26 cellular contexts compared by ENCODE assay signal in the genomic region with DNA sequence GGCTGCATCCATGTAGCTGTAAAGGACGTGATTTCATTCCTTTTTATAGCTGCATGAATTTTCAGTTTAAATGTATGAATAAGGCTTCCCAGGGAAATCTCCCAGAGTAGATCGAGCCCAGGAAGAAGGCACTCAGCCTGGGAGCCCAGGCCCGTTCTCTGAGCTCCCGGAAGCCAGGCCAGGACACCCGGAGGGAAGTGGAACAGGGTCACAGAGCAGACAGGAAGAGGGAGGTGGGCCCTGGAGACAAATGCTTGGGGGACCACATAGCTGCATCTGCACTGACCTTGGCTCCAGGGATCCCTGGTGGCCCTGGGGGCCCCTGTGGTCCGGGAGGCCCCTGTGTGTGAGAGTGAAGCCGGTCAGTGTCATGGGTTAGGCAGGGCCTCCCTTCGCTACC.
"Had no signal": no experiment of that assay in that cellular context is flagged by ENCODE, and none has a peak within 500 bp of the region (broad histone marks: within the 10 kb centered on the region; RNA-seq: fewer than 3 reads in every experiment).

No MANE protein-coding gene starts in this region.

- H3K27me3 Mint-ChIP-seq: activated CD4-positive, alpha-beta memory T cell treated with anti-CD3 and anti-CD28 coated beads for 36 hours; activated CD4-positive, alpha-beta T cell treated with anti-CD3 and anti-CD28 coated beads, Interleukin-2, amount 10 ng/mL, durations not matched to agents 7 days and 5 days; activated naive CD8-positive, alpha-beta T cell treated with anti-CD3 and anti-CD28 coated beads, Interleukin-2, amount 50 U/mL, for 24 hours; activated T-helper 17 cell treated with anti-CD3 and anti-CD28 coated beads, Interleukin-2, amount 50 U/mL, for 72 hours had no signal

- ATAC-seq: activated naive CD8-positive, alpha-beta T cell treated with anti-CD3 and anti-CD28 coated beads, Interleukin-2, amount 50 U/mL, for 24 hours; activated T-helper 17 cell treated with anti-CD3 and anti-CD28 coated beads, Interleukin-2, amount 50 U/mL, for 72 hours; body of pancreas had no signal

- H3K27ac Mint-ChIP-seq: activated CD4-positive, alpha-beta memory T cell treated with anti-CD3 and anti-CD28 coated beads for 36 hours; activated naive CD4-positive, alpha-beta T cell treated with anti-CD3 and anti-CD28 coated beads for 36 hours; activated naive CD8-positive, alpha-beta T cell treated with anti-CD3 and anti-CD28 coated beads, Interleukin-2, amount 50 U/mL, for 24 hours; activated T-helper 17 cell treated with anti-CD3 and anti-CD28 coated beads, Interleukin-2, amount 50 U/mL, for 72 hours had no signal

- H3K36me3 ChIP-seq: ascending aorta had no signal

- DNase-seq: activated CD4-positive, alpha-beta memory T cell treated with anti-CD3 and anti-CD28 coated beads for 36 hours; activated CD4-positive, alpha-beta T cell treated with anti-CD3 and anti-CD28 coated beads, Interleukin-2, amount 10 ng/mL, durations not matched to agents 7 days and 5 days; activated CD4-positive, CD25-positive, alpha-beta regulatory T cell; activated gamma-delta T cell; activated naive CD4-positive, alpha-beta T cell treated with anti-CD3 and anti-CD28 coated beads for 36 hours; activated naive CD8-positive, alpha-beta T cell treated with anti-CD3 and anti-CD28 coated beads, Interleukin-2, amount 50 U/mL, for 24 hours; activated T-cell treated with anti-CD3 and anti-CD28 coated beads for 4 hours; activated T-cell treated with anti-CD3 and anti-CD28 coated beads, Interleukin-2, amount 50 U/mL, for 48 hours; amniotic stem cell; body of pancreas; central memory CD4-positive, alpha-beta T cell; MM.1S; NCI-H1105 treated with DMSO at 0.1 percent for 48 hours; NCI-H1436 treated with DMSO at 0.1 percent for 48 hours; NCI-H187; NCI-H2081; NCI-H510A treated with DMSO at 0.1 percent for 48 hours; NCI-H69; PC-9; SHP77 treated with DMSO at 0.1 percent for 48 hours; T-helper 2 cell; T1000 had no signal

- H3K27me3 ChIP-seq: ascending aorta, body of pancreas had no signal

- H3K4me1 ChIP-seq: ascending aorta, body of pancreas had no signal

- H3K4me3 ChIP-seq: ascending aorta, body of pancreas, coronary artery, PC-9 had no signal

- H3K36me3 Mint-ChIP-seq: activated CD4-positive, alpha-beta memory T cell treated with anti-CD3 and anti-CD28 coated beads for 36 hours had no signal

- H2AFZ ChIP-seq: PC-9 had no signal

- H3K9me3 Mint-ChIP-seq: activated CD4-positive, alpha-beta memory T cell treated with anti-CD3 and anti-CD28 coated beads for 36 hours; activated CD4-positive, alpha-beta T cell treated with anti-CD3 and anti-CD28 coated beads, Interleukin-2, amount 10 ng/mL, durations not matched to agents 7 days and 5 days; activated naive CD4-positive, alpha-beta T cell treated with anti-CD3 and anti-CD28 coated beads for 36 hours; activated naive CD8-positive, alpha-beta T cell treated with anti-CD3 and anti-CD28 coated beads, Interleukin-2, amount 50 U/mL, for 24 hours; activated T-helper 17 cell treated with anti-CD3 and anti-CD28 coated beads, Interleukin-2, amount 50 U/mL, for 72 hours had no signal

- H3K9me3 ChIP-seq: ascending aorta, body of pancreas had no signal

- H3K4me2 ChIP-seq: PC-9 had no signal

- H3K4me3 Mint-ChIP-seq: activated CD4-positive, alpha-beta memory T cell treated with anti-CD3 and anti-CD28 coated beads for 36 hours; activated CD4-positive, alpha-beta T cell treated with anti-CD3 and anti-CD28 coated beads, Interleukin-2, amount 10 ng/mL, durations not matched to agents 7 days and 5 days; activated naive CD4-positive, alpha-beta T cell treated with anti-CD3 and anti-CD28 coated beads for 36 hours; activated naive CD8-positive, alpha-beta T cell treated with anti-CD3 and anti-CD28 coated beads, Interleukin-2, amount 50 U/mL, for 24 hours; activated T-helper 17 cell treated with anti-CD3 and anti-CD28 coated beads, Interleukin-2, amount 50 U/mL, for 72 hours had no signal

- H3K27ac ChIP-seq: ascending aorta, body of pancreas, coronary artery, PC-9, VCaP had no signal
